In the genomic region with DNA sequence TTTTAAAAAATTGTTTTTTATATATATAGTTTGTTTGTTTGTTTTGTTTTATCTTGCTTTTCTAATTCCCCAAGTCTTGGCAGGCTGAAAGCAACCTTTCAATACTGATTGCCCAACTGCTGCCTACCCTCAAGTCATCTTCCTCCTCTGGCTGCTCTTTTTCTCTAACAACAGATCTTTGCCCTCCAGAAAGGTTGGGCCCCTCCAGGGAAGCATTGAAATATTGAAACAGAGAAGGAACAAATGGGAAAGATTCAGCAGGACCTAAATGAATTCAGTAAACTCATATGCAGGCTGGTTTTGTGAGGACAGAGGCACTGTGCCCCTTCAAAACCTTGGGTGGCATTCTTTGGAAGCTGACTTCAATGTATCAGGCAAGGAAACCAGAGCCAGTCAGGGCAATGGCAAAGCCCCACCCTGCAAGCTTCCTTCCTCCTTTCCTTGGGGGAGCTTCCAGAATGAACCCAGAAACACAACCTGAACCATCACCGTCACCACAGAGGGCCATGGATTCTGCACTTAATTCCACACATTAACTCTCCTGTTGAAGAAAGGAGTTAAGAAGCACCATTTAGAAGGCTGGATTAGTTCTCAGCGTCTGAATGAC, we compare ENCODE assay signal across 21 cellular contexts. TPM values are rescaled to one million over a fixed set of nuclear protein-coding genes. Genes with fewer than 3 reads are reported as not detected.
DNase-seq lines count a peak whose midpoint lies in the region; ATAC-seq, FAIRE-seq and TF ChIP-seq lines count a peak whose summit lies in the region.
"Had no signal": no experiment of that assay in that cellular context is flagged by ENCODE, and none has a peak within 500 bp of the region (broad histone marks: within the 10 kb centered on the region; RNA-seq: fewer than 3 reads in every experiment).

No MANE protein-coding gene starts in this region.

- H3K9me3 ChIP-seq in sigmoid colon, result no peaks in the 10 kb centered on the region
- H3K9me3 ChIP-seq: gastrocnemius medialis, uterus had no signal

- H3K4me1 ChIP-seq in sigmoid colon, result no peaks in the 10 kb centered on the region
- H3K4me1 ChIP-seq: gastrocnemius medialis, uterus had no signal

- TF ChIP-seq POLR2A in GM12892 (IDR thresholded peaks at IDR 0.05; ENCODE audit: low read depth, low read length) (no peak), sigmoid colon (IDR thresholded peaks at IDR 0.05) (no peak)

- FAIRE-seq in GM12892 (lab: Jason Lieb, UNC), result peak; percentile 71
- FAIRE-seq: D721Med, endothelial cell of umbilical vein had no signal

- peak overlapping the region in 1 of 4 donors; percentile 32 for H3K4me3 ChIP-seq in sigmoid colon
- H3K4me3 ChIP-seq: smooth muscle cell, uterus had no signal

- no peaks in the 10 kb centered on the region for H3K27me3 ChIP-seq in layer of hippocampus (ENCODE audit: control insufficient read depth, insufficient read depth, low read length)
- H3K27me3 ChIP-seq in sigmoid colon, result no peaks in the 10 kb centered on the region
- H3K27me3 ChIP-seq: gastrocnemius medialis, uterus had no signal

- H3K36me3 ChIP-seq in sigmoid colon, result no peaks in the 10 kb centered on the region
- H3K36me3 ChIP-seq: gastrocnemius medialis, uterus, WERI-Rb-1 had no signal

- ATAC-seq in HG02588 (IDR thresholded peaks at IDR 0.05; ENCODE audit: unreplicated experiment) (no peak), HG03095 (IDR thresholded peaks at IDR 0.05; ENCODE audit: unreplicated experiment) (no peak)
- ATAC-seq: activated CD8-positive, alpha-beta T cell treated with anti-CD3 and anti-CD28 coated beads for 36 hours; gastrocnemius medialis had no signal

- 76 to 78% methylated on average over 2 of the region's 2 CpGs for WGBS in sigmoid colon, 2 donors

- no peak for TF ChIP-seq CTCF in sigmoid colon (IDR thresholded peaks at IDR 0.05)

- no peak for DNase-seq in GM12892 (ENCODE audit: insufficient read length)
- peak; percentile 25 for DNase-seq in SKM-1 (lab: John Stamatoyannopoulos, UW; ENCODE audit: unreplicated experiment)
- no peak for DNase-seq in sigmoid colon
- DNase-seq in NCI-H2107 treated with DMSO at 0.1 percent for 48 hours (lab: John Stamatoyannopoulos, UW; ENCODE audit: unreplicated experiment), result no peak
- DNase-seq in stimulated activated CD8-positive, alpha-beta memory T cell treated with anti-CD3 and anti-CD28 coated beads, Interleukin-4, amount 100 ng/mL, for 48 hours, result no peak
- DNase-seq: activated CD8-positive, alpha-beta T cell treated with anti-CD3 and anti-CD28 coated beads for 36 hours; gastrocnemius medialis; GF-D8; H9; NCI-H1436; NCI-H446; stimulated activated naive CD4-positive, alpha-beta T cell; uterus; WERI-Rb-1 had no signal

- no peak for TF ChIP-seq EP300 in sigmoid colon (IDR thresholded peaks at IDR 0.05)

- H3K27ac ChIP-seq in layer of hippocampus (ENCODE audit: low read depth, low read length) (peak overlapping the region; percentile 18), sigmoid colon (peak overlapping the region in 3 of 4 donors; percentile 34 to 53 (median 38))
- H3K27ac ChIP-seq: uterus, WERI-Rb-1 had no signal

- intact Hi-C loops in sigmoid colon (cut with DNase I), result no loop called here

RNA-seq across cellular contexts. Expression of a gene that starts 0.8 kb away (rescaled TPM):
- polyA plus RNA-seq in GM12892 (2012; ENCODE audit: missing spikeins), result 0.72 TPM
- 100 to 1,000 TPM in 2 of 4 donors, 10 to 100 TPM in 2; 64.3 to 115 (median 87.7) TPM for total RNA-seq in sigmoid colon
- polyA plus RNA-seq in sigmoid colon, result 100 to 1,000 TPM in 1 of 3 donors, 10 to 100 TPM in 2; 58.9 to 113 (median 80.0) TPM
- total RNA-seq: activated CD8-positive, alpha-beta T cell treated with anti-CD3 and anti-CD28 coated beads for 36 hours; H9; mesothelial cell of epicardium; smooth muscle cell had no signal
- polyA plus RNA-seq: smooth muscle cell had no signal

RNA-seq across cellular contexts. Expression of a gene that starts 59.2 kb away (rescaled TPM):
- not detected for polyA plus RNA-seq in GM12892 (2012; ENCODE audit: missing spikeins)
- total RNA-seq in sigmoid colon, result 10 to 100 TPM in 2 of 4 donors, 1 to 10 TPM in 2; 2.6 to 11.1 (median 8.8) TPM
- polyA plus RNA-seq in sigmoid colon, result under 1 TPM in 1 of 3 donors, not detected in 2; 0.48 TPM
- total RNA-seq: activated CD8-positive, alpha-beta T cell treated with anti-CD3 and anti-CD28 coated beads for 36 hours; endothelial cell of umbilical vein; mesothelial cell of epicardium; smooth muscle cell had no signal
- polyA plus RNA-seq: endothelial cell of umbilical vein, smooth muscle cell had no signal
